In the genomic region with DNA sequence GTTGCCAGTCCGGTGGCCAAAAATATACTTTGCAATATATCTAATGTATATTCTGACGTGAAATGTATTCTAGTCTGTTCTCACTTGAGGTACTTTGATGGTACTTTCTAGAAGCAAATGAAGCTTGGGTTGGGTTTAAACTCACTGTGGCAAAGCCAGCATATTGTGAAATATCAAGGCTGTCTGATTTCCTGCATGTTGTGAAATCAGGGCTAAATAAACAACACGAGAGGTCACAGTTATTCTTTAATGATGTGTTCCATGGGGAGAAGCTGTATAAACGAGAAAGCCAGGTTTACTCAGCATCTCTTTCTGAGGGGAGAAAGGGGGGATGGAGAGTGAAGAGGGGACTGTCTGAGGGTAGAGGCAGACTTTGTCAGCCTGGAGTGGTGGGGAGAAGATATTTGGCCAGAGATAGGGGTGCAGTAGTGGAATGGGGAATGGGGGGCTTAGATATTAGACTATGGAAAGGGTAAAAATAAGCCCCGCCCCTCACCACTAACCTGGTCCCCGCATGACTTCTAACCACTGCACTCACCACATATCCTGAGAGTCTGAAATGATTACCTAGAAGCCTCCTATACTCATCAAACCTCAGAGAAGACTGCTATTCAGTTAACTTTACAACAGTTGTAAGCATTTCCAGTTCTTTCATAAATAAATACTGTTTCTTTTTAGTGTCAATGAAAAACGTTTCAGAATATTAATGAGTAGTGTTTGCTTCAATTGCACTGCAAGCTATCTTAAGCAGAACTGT, we compare ENCODE assay signal across 1 cellular context.
TF ChIP-seq lines count a peak whose summit lies in the region.

No MANE protein-coding gene starts in this region.

TF ChIP-seq in HepG2, 621 proteins besides CTCF, POLR2A, EP300 and RAD21 (continued from another document and continues in another):
- no peak for TF ChIP-seq MYNN (CRISPR knock-in tag; IDR thresholded peaks at IDR 0.05; ENCODE audit: low read depth)
- no peak for TF ChIP-seq KDM5A (IDR thresholded peaks at IDR 0.05; ENCODE audit: borderline replicate concordance, low read length)
- peak; percentile 82 for TF ChIP-seq NR2F2 (IDR thresholded peaks at IDR 0.05; ENCODE audit: borderline replicate concordance, low read depth)
- TF ChIP-seq ELF1 (CRISPR knock-in tag; IDR thresholded peaks at IDR 0.05): peak; percentile 52; the same call in 1 of the 2 replicates
- 0 out of 2 replicates have a peak, but pooled peaks have one; percentile 32 for TF ChIP-seq KAT7 (CRISPR knock-in tag; IDR thresholded peaks at IDR 0.05; ENCODE audit: borderline replicate concordance)
- TF ChIP-seq PPARG (CRISPR knock-in tag; conservative IDR thresholded peaks at IDR 0.05): peak; percentile 46; the same call in 1 of the 2 replicates
- TF ChIP-seq, protein P1, sequence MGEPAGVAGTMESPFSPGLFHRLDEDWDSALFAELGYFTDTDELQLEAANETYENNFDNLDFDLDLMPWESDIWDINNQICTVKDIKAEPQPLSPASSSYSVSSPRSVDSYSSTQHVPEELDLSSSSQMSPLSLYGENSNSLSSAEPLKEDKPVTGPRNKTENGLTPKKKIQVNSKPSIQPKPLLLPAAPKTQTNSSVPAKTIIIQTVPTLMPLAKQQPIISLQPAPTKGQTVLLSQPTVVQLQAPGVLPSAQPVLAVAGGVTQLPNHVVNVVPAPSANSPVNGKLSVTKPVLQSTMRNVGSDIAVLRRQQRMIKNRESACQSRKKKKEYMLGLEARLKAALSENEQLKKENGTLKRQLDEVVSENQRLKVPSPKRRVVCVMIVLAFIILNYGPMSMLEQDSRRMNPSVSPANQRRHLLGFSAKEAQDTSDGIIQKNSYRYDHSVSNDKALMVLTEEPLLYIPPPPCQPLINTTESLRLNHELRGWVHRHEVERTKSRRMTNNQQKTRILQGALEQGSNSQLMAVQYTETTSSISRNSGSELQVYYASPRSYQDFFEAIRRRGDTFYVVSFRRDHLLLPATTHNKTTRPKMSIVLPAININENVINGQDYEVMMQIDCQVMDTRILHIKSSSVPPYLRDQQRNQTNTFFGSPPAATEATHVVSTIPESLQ (CRISPR knock-in tag; conservative IDR thresholded peaks at IDR 0.05): no peak
- TF ChIP-seq, protein P2, sequence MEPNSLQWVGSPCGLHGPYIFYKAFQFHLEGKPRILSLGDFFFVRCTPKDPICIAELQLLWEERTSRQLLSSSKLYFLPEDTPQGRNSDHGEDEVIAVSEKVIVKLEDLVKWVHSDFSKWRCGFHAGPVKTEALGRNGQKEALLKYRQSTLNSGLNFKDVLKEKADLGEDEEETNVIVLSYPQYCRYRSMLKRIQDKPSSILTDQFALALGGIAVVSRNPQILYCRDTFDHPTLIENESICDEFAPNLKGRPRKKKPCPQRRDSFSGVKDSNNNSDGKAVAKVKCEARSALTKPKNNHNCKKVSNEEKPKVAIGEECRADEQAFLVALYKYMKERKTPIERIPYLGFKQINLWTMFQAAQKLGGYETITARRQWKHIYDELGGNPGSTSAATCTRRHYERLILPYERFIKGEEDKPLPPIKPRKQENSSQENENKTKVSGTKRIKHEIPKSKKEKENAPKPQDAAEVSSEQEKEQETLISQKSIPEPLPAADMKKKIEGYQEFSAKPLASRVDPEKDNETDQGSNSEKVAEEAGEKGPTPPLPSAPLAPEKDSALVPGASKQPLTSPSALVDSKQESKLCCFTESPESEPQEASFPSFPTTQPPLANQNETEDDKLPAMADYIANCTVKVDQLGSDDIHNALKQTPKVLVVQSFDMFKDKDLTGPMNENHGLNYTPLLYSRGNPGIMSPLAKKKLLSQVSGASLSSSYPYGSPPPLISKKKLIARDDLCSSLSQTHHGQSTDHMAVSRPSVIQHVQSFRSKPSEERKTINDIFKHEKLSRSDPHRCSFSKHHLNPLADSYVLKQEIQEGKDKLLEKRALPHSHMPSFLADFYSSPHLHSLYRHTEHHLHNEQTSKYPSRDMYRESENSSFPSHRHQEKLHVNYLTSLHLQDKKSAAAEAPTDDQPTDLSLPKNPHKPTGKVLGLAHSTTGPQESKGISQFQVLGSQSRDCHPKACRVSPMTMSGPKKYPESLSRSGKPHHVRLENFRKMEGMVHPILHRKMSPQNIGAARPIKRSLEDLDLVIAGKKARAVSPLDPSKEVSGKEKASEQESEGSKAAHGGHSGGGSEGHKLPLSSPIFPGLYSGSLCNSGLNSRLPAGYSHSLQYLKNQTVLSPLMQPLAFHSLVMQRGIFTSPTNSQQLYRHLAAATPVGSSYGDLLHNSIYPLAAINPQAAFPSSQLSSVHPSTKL (CRISPR knock-in tag; IDR thresholded peaks at IDR 0.05): peak; percentile 89
- TF ChIP-seq ZNF777 (CRISPR knock-in tag; IDR thresholded peaks at IDR 0.05): no peak
- TF ChIP-seq IRX3 (CRISPR knock-in tag; IDR thresholded peaks at IDR 0.05; ENCODE audit: borderline replicate concordance, low read depth): no peak
- TF ChIP-seq, protein P3, sequence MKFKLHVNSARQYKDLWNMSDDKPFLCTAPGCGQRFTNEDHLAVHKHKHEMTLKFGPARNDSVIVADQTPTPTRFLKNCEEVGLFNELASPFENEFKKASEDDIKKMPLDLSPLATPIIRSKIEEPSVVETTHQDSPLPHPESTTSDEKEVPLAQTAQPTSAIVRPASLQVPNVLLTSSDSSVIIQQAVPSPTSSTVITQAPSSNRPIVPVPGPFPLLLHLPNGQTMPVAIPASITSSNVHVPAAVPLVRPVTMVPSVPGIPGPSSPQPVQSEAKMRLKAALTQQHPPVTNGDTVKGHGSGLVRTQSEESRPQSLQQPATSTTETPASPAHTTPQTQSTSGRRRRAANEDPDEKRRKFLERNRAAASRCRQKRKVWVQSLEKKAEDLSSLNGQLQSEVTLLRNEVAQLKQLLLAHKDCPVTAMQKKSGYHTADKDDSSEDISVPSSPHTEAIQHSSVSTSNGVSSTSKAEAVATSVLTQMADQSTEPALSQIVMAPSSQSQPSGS (CRISPR knock-in tag; IDR thresholded peaks at IDR 0.05): peak; percentile 50; the same call in 1 of the 2 replicates
- no peak for TF ChIP-seq SP140L (CRISPR knock-in tag; IDR thresholded peaks at IDR 0.05; ENCODE audit: borderline replicate concordance)
- TF ChIP-seq ZNF235 (CRISPR knock-in tag; IDR thresholded peaks at IDR 0.05; ENCODE audit: borderline replicate concordance): no peak
- TF ChIP-seq, protein P4, sequence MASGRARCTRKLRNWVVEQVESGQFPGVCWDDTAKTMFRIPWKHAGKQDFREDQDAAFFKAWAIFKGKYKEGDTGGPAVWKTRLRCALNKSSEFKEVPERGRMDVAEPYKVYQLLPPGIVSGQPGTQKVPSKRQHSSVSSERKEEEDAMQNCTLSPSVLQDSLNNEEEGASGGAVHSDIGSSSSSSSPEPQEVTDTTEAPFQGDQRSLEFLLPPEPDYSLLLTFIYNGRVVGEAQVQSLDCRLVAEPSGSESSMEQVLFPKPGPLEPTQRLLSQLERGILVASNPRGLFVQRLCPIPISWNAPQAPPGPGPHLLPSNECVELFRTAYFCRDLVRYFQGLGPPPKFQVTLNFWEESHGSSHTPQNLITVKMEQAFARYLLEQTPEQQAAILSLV (CRISPR knock-in tag; IDR thresholded peaks at IDR 0.05; ENCODE audit: borderline replicate concordance): no peak
- TF ChIP-seq TEAD3 (CRISPR knock-in tag; optimal IDR thresholded peaks at IDR 0.05; ENCODE audit: borderline replicate concordance): peak; percentile 23
- no peak for TF ChIP-seq MAFK (conservative IDR thresholded peaks at IDR 0.05 in 1 of 2, IDR thresholded peaks at IDR 0.05 in 1 of 2; ENCODE audit: low read length in 2 of 2)
- TF ChIP-seq, protein P5, sequence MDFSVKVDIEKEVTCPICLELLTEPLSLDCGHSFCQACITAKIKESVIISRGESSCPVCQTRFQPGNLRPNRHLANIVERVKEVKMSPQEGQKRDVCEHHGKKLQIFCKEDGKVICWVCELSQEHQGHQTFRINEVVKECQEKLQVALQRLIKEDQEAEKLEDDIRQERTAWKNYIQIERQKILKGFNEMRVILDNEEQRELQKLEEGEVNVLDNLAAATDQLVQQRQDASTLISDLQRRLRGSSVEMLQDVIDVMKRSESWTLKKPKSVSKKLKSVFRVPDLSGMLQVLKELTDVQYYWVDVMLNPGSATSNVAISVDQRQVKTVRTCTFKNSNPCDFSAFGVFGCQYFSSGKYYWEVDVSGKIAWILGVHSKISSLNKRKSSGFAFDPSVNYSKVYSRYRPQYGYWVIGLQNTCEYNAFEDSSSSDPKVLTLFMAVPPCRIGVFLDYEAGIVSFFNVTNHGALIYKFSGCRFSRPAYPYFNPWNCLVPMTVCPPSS (IDR thresholded peaks at IDR 0.05): no peak
- no peak for TF ChIP-seq CHD2 (IDR thresholded peaks at IDR 0.05; ENCODE audit: low read depth, low read length)
- TF ChIP-seq ZNF782 (CRISPR knock-in tag; IDR thresholded peaks at IDR 0.05; ENCODE audit: borderline replicate concordance): no peak
- 0 out of 2 replicates have a peak, but pooled peaks have one; percentile 49 for TF ChIP-seq HMG20B (CRISPR knock-in tag; conservative IDR thresholded peaks at IDR 0.05)
- TF ChIP-seq, protein P6, sequence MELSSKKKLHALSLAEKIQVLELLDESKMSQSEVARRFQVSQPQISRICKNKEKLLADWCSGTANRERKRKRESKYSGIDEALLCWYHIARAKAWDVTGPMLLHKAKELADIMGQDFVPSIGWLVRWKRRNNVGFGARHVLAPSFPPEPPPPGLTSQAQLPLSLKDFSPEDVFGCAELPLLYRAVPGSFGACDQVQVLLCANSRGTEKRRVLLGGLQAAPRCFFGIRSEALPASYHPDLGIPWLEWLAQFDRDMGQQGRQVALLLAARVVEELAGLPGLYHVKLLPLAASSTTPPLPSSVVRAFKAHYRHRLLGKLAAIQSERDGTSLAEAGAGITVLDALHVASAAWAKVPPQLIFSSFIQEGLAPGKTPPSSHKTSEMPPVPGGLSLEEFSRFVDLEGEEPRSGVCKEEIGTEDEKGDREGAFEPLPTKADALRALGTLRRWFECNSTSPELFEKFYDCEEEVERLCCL (CRISPR knock-in tag; IDR thresholded peaks at IDR 0.05; ENCODE audit: borderline replicate concordance): no peak
- TF ChIP-seq FOXP1 (IDR thresholded peaks at IDR 0.05): 0 out of 2 replicates have a peak, but pooled peaks have one; percentile 9
- TF ChIP-seq FOXP1 (CRISPR knock-in tag; IDR thresholded peaks at IDR 0.05): peak; percentile 80
- peak; percentile 54; the same call in 1 of the 2 replicates for TF ChIP-seq HDAC2 (CRISPR knock-in tag; IDR thresholded peaks at IDR 0.05)
- no peak for TF ChIP-seq NCOA1 (CRISPR knock-in tag; IDR thresholded peaks at IDR 0.05)
- TF ChIP-seq, protein P7, sequence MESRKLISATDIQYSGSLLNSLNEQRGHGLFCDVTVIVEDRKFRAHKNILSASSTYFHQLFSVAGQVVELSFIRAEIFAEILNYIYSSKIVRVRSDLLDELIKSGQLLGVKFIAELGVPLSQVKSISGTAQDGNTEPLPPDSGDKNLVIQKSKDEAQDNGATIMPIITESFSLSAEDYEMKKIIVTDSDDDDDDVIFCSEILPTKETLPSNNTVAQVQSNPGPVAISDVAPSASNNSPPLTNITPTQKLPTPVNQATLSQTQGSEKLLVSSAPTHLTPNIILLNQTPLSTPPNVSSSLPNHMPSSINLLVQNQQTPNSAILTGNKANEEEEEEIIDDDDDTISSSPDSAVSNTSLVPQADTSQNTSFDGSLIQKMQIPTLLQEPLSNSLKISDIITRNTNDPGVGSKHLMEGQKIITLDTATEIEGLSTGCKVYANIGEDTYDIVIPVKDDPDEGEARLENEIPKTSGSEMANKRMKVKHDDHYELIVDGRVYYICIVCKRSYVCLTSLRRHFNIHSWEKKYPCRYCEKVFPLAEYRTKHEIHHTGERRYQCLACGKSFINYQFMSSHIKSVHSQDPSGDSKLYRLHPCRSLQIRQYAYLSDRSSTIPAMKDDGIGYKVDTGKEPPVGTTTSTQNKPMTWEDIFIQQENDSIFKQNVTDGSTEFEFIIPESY (CRISPR knock-in tag; IDR thresholded peaks at IDR 0.05): no peak
- TF ChIP-seq, protein P8, sequence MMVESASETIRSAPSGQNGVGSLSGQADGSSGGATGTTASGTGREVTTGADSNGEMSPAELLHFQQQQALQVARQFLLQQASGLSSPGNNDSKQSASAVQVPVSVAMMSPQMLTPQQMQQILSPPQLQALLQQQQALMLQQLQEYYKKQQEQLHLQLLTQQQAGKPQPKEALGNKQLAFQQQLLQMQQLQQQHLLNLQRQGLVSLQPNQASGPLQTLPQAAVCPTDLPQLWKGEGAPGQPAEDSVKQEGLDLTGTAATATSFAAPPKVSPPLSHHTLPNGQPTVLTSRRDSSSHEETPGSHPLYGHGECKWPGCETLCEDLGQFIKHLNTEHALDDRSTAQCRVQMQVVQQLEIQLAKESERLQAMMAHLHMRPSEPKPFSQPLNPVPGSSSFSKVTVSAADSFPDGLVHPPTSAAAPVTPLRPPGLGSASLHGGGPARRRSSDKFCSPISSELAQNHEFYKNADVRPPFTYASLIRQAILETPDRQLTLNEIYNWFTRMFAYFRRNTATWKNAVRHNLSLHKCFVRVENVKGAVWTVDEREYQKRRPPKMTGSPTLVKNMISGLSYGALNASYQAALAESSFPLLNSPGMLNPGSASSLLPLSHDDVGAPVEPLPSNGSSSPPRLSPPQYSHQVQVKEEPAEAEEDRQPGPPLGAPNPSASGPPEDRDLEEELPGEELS (CRISPR knock-in tag; IDR thresholded peaks at IDR 0.05): peak; percentile 49; the same call in 1 of the 2 replicates
- TF ChIP-seq KAT8 (CRISPR knock-in tag; IDR thresholded peaks at IDR 0.05): peak; percentile 58; the same call in 1 of the 2 replicates
- TF ChIP-seq DPF2 (CRISPR knock-in tag; IDR thresholded peaks at IDR 0.05; ENCODE audit: borderline replicate concordance, low read depth): no peak
- TF ChIP-seq ERF (CRISPR knock-in tag; IDR thresholded peaks at IDR 0.05): 0 out of 2 replicates have a peak, but pooled peaks have one; percentile 38
- no peak for TF ChIP-seq ARNT2 (CRISPR knock-in tag; IDR thresholded peaks at IDR 0.05; ENCODE audit: low read depth)
- TF ChIP-seq, protein P9, sequence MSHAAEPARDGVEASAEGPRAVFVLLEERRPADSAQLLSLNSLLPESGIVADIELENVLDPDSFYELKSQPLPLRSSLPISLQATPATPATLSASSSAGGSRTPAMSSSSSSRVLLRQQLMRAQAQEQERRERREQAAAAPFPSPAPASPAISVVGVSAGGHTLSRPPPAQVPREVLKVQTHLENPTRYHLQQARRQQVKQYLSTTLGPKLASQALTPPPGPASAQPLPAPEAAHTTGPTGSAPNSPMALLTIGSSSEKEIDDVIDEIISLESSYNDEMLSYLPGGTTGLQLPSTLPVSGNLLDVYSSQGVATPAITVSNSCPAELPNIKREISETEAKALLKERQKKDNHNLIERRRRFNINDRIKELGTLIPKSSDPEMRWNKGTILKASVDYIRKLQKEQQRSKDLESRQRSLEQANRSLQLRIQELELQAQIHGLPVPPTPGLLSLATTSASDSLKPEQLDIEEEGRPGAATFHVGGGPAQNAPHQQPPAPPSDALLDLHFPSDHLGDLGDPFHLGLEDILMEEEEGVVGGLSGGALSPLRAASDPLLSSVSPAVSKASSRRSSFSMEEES (CRISPR knock-in tag; IDR thresholded peaks at IDR 0.05): 0 out of 2 replicates have a peak, but pooled peaks have one; percentile 50
- TF ChIP-seq, protein P10, sequence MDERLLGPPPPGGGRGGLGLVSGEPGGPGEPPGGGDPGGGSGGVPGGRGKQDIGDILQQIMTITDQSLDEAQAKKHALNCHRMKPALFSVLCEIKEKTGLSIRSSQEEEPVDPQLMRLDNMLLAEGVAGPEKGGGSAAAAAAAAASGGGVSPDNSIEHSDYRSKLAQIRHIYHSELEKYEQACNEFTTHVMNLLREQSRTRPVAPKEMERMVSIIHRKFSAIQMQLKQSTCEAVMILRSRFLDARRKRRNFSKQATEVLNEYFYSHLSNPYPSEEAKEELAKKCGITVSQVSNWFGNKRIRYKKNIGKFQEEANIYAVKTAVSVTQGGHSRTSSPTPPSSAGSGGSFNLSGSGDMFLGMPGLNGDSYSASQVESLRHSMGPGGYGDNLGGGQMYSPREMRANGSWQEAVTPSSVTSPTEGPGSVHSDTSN (CRISPR knock-in tag; IDR thresholded peaks at IDR 0.05): no peak
- no peak for TF ChIP-seq U2AF1 (optimal IDR thresholded peaks at IDR 0.05; ENCODE audit: low read depth, low read length)
